29 cellular contexts compared by ENCODE assay signal in genomic region chr18:22475426-22476100, GRCh38. TPM values are rescaled to one million over a fixed set of nuclear protein-coding genes. Genes with fewer than 3 reads are reported as not detected.
"Had no signal": no experiment of that assay in that cellular context is flagged by ENCODE, and none has a peak within 500 bp of the region (broad histone marks: within the 10 kb centered on the region; RNA-seq: fewer than 3 reads in every experiment).

No MANE protein-coding gene starts in this region.

- H3K4me1 ChIP-seq: gastrocnemius medialis had no signal

- H3K27ac ChIP-seq: epithelial cell of prostate, gastrocnemius medialis, lower lobe of right lung, prostate gland, right atrium auricular region, sigmoid colon, stomach, testis, tibial nerve, upper lobe of left lung, uterus had no signal

- H3K27me3 ChIP-seq: gastrocnemius medialis, right atrium auricular region, sigmoid colon, stomach, testis, tibial nerve, upper lobe of left lung, uterus had no signal

- H3K36me3 ChIP-seq: gastrocnemius medialis, lower lobe of right lung, prostate gland, right atrium auricular region, sigmoid colon, stomach, tibial nerve, upper lobe of left lung, uterus had no signal

- H3K4me3 ChIP-seq: gastrocnemius medialis, lower lobe of right lung, prostate gland, right atrium auricular region, sigmoid colon, stomach, testis, tibial nerve, upper lobe of left lung, uterus had no signal

- H3K9me3 ChIP-seq: gastrocnemius medialis, lower lobe of right lung, prostate gland, right atrium auricular region, stomach, testis, tibial nerve, upper lobe of left lung, uterus had no signal

- DNase-seq: cortex of kidney; effector CD4-positive, alpha-beta T cell; foreskin fibroblast; gastrocnemius medialis; head of caudate nucleus; left ventricle myocardium superior; lower lobe of right lung; naive thymus-derived CD8-positive, alpha-beta T cell; nephron progenitor cell; nucleus accumbens; sigmoid colon; stimulated activated CD4-positive, alpha-beta T cell treated with anti-CD3 and anti-CD28 coated beads, Interleukin-2, amount 100 ng/mL, for 24 hours; stimulated activated CD4-positive, alpha-beta T cell treated with anti-CD3 and anti-CD28 coated beads, Interleukin-4, amount 100 ng/mL, for 24 hours; stimulated activated naive CD4-positive, alpha-beta T cell treated with Interleukin-2 at 50 U/mL for 16 hours; stomach; testis; upper lobe of left lung; uterus had no signal

RNA-seq across cellular contexts. Expression of gene CTAGE1, which starts 57.8 kb away (rescaled TPM):
- total RNA-seq: dermis microvascular lymphatic vessel endothelial cell; esophagus mucosa; gastrocnemius medialis; glomerular endothelial cell; left ventricle myocardium superior; lower lobe of right lung; mesenteric fat pad; naive thymus-derived CD8-positive, alpha-beta T cell; osteocyte; sigmoid colon; skeletal muscle tissue; stomach; subcutaneous adipose tissue; tibial nerve; upper lobe of left lung; uterus had no signal
